In the genomic region with DNA sequence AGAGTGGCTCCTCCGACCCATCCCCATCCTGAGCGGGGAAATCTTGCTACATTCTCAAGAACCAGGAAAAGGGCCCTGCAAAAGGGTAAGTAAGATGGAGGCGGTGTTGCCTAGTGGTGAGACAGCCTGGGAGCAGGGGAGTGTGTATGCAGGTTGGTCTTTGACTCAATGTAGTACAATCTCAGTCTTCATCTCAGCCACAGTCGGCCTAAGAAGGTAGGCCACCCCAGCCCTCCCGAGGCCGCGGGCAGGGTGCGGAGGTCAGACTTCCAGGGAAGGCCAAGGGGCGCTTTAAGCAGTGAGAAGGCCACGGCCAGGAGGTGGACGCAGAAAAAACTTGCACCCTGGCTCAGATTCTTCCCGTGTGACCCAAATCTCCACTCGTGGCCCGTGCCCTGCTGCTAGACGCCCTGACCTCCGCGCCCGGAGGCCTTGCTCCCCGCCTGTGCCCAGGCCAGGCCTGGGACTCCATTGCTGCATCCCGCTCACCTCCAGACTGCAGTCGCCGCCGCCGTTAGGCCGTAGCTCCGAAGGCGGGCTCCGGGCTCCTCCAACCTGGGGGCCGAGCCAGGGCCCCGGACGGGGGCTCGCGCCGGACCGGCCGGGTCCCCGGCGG, we compare ENCODE assay signal across 1 cellular context.
A peak's percentile ranks its signal among the peaks of the same experiment; 100 is the strongest.
TF ChIP-seq lines count a peak whose summit lies in the region.

No MANE protein-coding gene starts in this region.

TF ChIP-seq in HepG2, 621 proteins besides CTCF, POLR2A, EP300 and RAD21 (continued from another document and continues in another):
- TF ChIP-seq, protein P1, sequence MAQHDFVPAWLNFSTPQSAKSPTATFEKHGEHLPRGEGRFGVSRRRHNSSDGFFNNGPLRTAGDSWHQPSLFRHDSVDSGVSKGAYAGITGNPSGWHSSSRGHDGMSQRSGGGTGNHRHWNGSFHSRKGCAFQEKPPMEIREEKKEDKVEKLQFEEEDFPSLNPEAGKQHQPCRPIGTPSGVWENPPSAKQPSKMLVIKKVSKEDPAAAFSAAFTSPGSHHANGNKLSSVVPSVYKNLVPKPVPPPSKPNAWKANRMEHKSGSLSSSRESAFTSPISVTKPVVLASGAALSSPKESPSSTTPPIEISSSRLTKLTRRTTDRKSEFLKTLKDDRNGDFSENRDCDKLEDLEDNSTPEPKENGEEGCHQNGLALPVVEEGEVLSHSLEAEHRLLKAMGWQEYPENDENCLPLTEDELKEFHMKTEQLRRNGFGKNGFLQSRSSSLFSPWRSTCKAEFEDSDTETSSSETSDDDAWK (CRISPR knock-in tag; IDR thresholded peaks at IDR 0.05), result no peak
- TF ChIP-seq KLF16 (CRISPR knock-in tag; IDR thresholded peaks at IDR 0.05) (no peak), DNMT3B (CRISPR knock-in tag; conservative IDR thresholded peaks at IDR 0.05) (no peak), ZNF678 (CRISPR knock-in tag; IDR thresholded peaks at IDR 0.05) (no peak), NR2F6 (IDR thresholded peaks at IDR 0.05) (no peak), NR2F6 (CRISPR knock-in tag; IDR thresholded peaks at IDR 0.05) (no peak), POLR2G (IDR thresholded peaks at IDR 0.05; ENCODE audit: low read depth, low read length) (no peak; the same call in 1 of the 2 replicates), ZNF703 (CRISPR knock-in tag; IDR thresholded peaks at IDR 0.05; ENCODE audit: borderline replicate concordance) (no peak), CEBPG (CRISPR knock-in tag; IDR thresholded peaks at IDR 0.05) (no peak), RBFOX2 (IDR thresholded peaks at IDR 0.05; ENCODE audit: low read depth, low read length) (no peak), ZMYM4 (CRISPR knock-in tag; IDR thresholded peaks at IDR 0.05) (0 out of 2 replicates have a peak, but pooled peaks have one; percentile 13), ZNF775 (CRISPR knock-in tag; IDR thresholded peaks at IDR 0.05; ENCODE audit: borderline replicate concordance) (no peak), ZNF383 (CRISPR knock-in tag; IDR thresholded peaks at IDR 0.05; ENCODE audit: borderline replicate concordance) (no peak), NFE2L2 (IDR thresholded peaks at IDR 0.05; ENCODE audit: low read length) (no peak), TBP (CRISPR knock-in tag; IDR thresholded peaks at IDR 0.05) (no peak), CCAR2 (optimal IDR thresholded peaks at IDR 0.05; ENCODE audit: low read depth, low read length) (no peak), ZNF138 (CRISPR knock-in tag; IDR thresholded peaks at IDR 0.05; ENCODE audit: low read depth) (no peak), RAD51 (IDR thresholded peaks at IDR 0.05; ENCODE audit: borderline replicate concordance) (no peak), MXD4 (CRISPR knock-in tag; IDR thresholded peaks at IDR 0.05) (0 out of 2 replicates have a peak, but pooled peaks have one; percentile 1), ZNF772 (CRISPR knock-in tag; IDR thresholded peaks at IDR 0.05) (no peak), KAT7 (CRISPR knock-in tag; IDR thresholded peaks at IDR 0.05; ENCODE audit: borderline replicate concordance) (no peak), KMT2B (CRISPR knock-in tag; IDR thresholded peaks at IDR 0.05) (no peak), STAT5B (CRISPR knock-in tag; IDR thresholded peaks at IDR 0.05) (no peak), HNRNPK (IDR thresholded peaks at IDR 0.05; ENCODE audit: low read depth, low read length, poor library complexity, severe bottlenecking) (no peak), ZC3H4 (CRISPR knock-in tag; IDR thresholded peaks at IDR 0.05; ENCODE audit: borderline replicate concordance) (no peak), ZNF230 (CRISPR knock-in tag; IDR thresholded peaks at IDR 0.05) (no peak), ZNF282 (IDR thresholded peaks at IDR 0.05; ENCODE audit: partially characterized antibody) (no peak), ZNF543 (CRISPR knock-in tag; IDR thresholded peaks at IDR 0.05) (no peak), DMAP1 (CRISPR knock-in tag; IDR thresholded peaks at IDR 0.05) (peak; percentile 36; the same call in 1 of the 2 replicates), ZSCAN9 (CRISPR knock-in tag; IDR thresholded peaks at IDR 0.05; ENCODE audit: borderline replicate concordance) (no peak), ZNF790 (CRISPR knock-in tag; IDR thresholded peaks at IDR 0.05; ENCODE audit: borderline replicate concordance) (no peak), REPIN1 (CRISPR knock-in tag; IDR thresholded peaks at IDR 0.05; ENCODE audit: borderline replicate concordance, low read depth) (0 out of 2 replicates have a peak, but pooled peaks have one; percentile 9), SAFB2 (CRISPR knock-in tag; IDR thresholded peaks at IDR 0.05; ENCODE audit: borderline replicate concordance, low read depth) (no peak), IKZF4 (CRISPR knock-in tag; IDR thresholded peaks at IDR 0.05; ENCODE audit: borderline replicate concordance, low read depth, not compliant biosample characterization) (peak; percentile 13), ZNF615 (CRISPR knock-in tag; IDR thresholded peaks at IDR 0.05; ENCODE audit: borderline replicate concordance) (no peak), CENPT (CRISPR knock-in tag; IDR thresholded peaks at IDR 0.05; ENCODE audit: low read depth) (no peak), ZFAT (CRISPR knock-in tag; conservative IDR thresholded peaks at IDR 0.05) (no peak), SRSF1 (optimal IDR thresholded peaks at IDR 0.05; ENCODE audit: low read depth, low read length) (no peak), CEBPB (IDR thresholded peaks at IDR 0.05; ENCODE audit: borderline replicate concordance, low read depth, low read length) (no peak), ZNF331 (CRISPR knock-in tag; IDR thresholded peaks at IDR 0.05) (no peak), ZNF446 (CRISPR knock-in tag; IDR thresholded peaks at IDR 0.05) (0 out of 2 replicates have a peak, but pooled peaks have one; percentile 5), SNAPC2 (CRISPR knock-in tag; IDR thresholded peaks at IDR 0.05) (0 out of 2 replicates have a peak, but pooled peaks have one; percentile 50), ZNF547 (CRISPR knock-in tag; IDR thresholded peaks at IDR 0.05) (no peak), TMF1 (CRISPR knock-in tag; IDR thresholded peaks at IDR 0.05; ENCODE audit: low read depth) (no peak; the same call in 1 of the 2 replicates)
- TF ChIP-seq, protein P2, sequence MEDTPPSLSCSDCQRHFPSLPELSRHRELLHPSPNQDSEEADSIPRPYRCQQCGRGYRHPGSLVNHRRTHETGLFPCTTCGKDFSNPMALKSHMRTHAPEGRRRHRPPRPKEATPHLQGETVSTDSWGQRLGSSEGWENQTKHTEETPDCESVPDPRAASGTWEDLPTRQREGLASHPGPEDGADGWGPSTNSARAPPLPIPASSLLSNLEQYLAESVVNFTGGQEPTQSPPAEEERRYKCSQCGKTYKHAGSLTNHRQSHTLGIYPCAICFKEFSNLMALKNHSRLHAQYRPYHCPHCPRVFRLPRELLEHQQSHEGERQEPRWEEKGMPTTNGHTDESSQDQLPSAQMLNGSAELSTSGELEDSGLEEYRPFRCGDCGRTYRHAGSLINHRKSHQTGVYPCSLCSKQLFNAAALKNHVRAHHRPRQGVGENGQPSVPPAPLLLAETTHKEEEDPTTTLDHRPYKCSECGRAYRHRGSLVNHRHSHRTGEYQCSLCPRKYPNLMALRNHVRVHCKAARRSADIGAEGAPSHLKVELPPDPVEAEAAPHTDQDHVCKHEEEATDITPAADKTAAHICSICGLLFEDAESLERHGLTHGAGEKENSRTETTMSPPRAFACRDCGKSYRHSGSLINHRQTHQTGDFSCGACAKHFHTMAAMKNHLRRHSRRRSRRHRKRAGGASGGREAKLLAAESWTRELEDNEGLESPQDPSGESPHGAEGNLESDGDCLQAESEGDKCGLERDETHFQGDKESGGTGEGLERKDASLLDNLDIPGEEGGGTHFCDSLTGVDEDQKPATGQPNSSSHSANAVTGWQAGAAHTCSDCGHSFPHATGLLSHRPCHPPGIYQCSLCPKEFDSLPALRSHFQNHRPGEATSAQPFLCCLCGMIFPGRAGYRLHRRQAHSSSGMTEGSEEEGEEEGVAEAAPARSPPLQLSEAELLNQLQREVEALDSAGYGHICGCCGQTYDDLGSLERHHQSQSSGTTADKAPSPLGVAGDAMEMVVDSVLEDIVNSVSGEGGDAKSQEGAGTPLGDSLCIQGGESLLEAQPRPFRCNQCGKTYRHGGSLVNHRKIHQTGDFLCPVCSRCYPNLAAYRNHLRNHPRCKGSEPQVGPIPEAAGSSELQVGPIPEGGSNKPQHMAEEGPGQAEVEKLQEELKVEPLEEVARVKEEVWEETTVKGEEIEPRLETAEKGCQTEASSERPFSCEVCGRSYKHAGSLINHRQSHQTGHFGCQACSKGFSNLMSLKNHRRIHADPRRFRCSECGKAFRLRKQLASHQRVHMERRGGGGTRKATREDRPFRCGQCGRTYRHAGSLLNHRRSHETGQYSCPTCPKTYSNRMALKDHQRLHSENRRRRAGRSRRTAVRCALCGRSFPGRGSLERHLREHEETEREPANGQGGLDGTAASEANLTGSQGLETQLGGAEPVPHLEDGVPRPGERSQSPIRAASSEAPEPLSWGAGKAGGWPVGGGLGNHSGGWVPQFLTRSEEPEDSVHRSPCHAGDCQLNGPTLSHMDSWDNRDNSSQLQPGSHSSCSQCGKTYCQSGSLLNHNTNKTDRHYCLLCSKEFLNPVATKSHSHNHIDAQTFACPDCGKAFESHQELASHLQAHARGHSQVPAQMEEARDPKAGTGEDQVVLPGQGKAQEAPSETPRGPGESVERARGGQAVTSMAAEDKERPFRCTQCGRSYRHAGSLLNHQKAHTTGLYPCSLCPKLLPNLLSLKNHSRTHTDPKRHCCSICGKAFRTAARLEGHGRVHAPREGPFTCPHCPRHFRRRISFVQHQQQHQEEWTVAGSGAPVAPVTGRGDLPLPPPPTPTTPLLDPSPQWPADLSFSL (CRISPR knock-in tag; IDR thresholded peaks at IDR 0.05), result peak; percentile 28; the same call in 1 of the 2 replicates
- TF ChIP-seq, protein P3, sequence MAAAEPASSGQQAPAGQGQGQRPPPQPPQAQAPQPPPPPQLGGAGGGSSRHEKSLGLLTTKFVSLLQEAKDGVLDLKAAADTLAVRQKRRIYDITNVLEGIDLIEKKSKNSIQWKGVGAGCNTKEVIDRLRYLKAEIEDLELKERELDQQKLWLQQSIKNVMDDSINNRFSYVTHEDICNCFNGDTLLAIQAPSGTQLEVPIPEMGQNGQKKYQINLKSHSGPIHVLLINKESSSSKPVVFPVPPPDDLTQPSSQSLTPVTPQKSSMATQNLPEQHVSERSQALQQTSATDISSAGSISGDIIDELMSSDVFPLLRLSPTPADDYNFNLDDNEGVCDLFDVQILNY (CRISPR knock-in tag; conservative IDR thresholded peaks at IDR 0.05), result 0 out of 2 replicates have a peak, but pooled peaks have one; percentile 37
- TF ChIP-seq, protein P4, sequence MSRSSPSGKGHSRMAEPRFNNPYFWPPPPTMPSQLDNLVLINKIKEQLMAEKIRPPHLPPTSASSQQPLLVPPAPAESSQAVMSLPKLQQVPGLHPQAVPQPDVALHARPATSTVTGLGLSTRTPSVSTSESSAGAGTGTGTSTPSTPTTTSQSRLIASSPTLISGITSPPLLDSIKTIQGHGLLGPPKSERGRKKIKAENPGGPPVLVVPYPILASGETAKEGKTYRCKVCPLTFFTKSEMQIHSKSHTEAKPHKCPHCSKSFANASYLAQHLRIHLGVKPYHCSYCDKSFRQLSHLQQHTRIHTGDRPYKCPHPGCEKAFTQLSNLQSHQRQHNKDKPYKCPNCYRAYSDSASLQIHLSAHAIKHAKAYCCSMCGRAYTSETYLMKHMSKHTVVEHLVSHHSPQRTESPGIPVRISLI (CRISPR knock-in tag; IDR thresholded peaks at IDR 0.05; ENCODE audit: borderline replicate concordance), result no peak
- TF ChIP-seq, protein P5, sequence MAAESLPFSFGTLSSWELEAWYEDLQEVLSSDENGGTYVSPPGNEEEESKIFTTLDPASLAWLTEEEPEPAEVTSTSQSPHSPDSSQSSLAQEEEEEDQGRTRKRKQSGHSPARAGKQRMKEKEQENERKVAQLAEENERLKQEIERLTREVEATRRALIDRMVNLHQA (CRISPR knock-in tag; IDR thresholded peaks at IDR 0.05), result no peak
- TF ChIP-seq, protein P6, sequence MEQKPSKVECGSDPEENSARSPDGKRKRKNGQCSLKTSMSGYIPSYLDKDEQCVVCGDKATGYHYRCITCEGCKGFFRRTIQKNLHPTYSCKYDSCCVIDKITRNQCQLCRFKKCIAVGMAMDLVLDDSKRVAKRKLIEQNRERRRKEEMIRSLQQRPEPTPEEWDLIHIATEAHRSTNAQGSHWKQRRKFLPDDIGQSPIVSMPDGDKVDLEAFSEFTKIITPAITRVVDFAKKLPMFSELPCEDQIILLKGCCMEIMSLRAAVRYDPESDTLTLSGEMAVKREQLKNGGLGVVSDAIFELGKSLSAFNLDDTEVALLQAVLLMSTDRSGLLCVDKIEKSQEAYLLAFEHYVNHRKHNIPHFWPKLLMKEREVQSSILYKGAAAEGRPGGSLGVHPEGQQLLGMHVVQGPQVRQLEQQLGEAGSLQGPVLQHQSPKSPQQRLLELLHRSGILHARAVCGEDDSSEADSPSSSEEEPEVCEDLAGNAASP (CRISPR knock-in tag; IDR thresholded peaks at IDR 0.05; ENCODE audit: borderline replicate concordance), result no peak
- TF ChIP-seq, protein P7, sequence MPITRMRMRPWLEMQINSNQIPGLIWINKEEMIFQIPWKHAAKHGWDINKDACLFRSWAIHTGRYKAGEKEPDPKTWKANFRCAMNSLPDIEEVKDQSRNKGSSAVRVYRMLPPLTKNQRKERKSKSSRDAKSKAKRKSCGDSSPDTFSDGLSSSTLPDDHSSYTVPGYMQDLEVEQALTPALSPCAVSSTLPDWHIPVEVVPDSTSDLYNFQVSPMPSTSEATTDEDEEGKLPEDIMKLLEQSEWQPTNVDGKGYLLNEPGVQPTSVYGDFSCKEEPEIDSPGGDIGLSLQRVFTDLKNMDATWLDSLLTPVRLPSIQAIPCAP (CRISPR knock-in tag; IDR thresholded peaks at IDR 0.05; ENCODE audit: low read depth), result no peak
- TF ChIP-seq, protein P8, sequence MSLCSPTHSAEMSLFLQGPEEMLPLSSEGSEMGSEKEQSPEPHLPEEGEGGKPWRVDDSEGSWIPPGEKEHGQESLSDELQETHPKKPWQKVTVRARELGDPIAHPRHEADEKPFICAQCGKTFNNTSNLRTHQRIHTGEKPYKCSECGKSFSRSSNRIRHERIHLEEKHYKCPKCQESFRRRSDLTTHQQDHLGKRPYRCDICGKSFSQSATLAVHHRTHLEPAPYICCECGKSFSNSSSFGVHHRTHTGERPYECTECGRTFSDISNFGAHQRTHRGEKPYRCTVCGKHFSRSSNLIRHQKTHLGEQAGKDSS (CRISPR knock-in tag; IDR thresholded peaks at IDR 0.05; ENCODE audit: borderline replicate concordance, low read depth), result no peak
- TF ChIP-seq, protein P9, sequence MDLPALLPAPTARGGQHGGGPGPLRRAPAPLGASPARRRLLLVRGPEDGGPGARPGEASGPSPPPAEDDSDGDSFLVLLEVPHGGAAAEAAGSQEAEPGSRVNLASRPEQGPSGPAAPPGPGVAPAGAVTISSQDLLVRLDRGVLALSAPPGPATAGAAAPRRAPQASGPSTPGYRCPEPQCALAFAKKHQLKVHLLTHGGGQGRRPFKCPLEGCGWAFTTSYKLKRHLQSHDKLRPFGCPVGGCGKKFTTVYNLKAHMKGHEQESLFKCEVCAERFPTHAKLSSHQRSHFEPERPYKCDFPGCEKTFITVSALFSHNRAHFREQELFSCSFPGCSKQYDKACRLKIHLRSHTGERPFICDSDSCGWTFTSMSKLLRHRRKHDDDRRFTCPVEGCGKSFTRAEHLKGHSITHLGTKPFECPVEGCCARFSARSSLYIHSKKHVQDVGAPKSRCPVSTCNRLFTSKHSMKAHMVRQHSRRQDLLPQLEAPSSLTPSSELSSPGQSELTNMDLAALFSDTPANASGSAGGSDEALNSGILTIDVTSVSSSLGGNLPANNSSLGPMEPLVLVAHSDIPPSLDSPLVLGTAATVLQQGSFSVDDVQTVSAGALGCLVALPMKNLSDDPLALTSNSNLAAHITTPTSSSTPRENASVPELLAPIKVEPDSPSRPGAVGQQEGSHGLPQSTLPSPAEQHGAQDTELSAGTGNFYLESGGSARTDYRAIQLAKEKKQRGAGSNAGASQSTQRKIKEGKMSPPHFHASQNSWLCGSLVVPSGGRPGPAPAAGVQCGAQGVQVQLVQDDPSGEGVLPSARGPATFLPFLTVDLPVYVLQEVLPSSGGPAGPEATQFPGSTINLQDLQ (CRISPR knock-in tag; IDR thresholded peaks at IDR 0.05), result no peak
